8 cellular contexts compared by ENCODE assay signal in the genomic region with DNA sequence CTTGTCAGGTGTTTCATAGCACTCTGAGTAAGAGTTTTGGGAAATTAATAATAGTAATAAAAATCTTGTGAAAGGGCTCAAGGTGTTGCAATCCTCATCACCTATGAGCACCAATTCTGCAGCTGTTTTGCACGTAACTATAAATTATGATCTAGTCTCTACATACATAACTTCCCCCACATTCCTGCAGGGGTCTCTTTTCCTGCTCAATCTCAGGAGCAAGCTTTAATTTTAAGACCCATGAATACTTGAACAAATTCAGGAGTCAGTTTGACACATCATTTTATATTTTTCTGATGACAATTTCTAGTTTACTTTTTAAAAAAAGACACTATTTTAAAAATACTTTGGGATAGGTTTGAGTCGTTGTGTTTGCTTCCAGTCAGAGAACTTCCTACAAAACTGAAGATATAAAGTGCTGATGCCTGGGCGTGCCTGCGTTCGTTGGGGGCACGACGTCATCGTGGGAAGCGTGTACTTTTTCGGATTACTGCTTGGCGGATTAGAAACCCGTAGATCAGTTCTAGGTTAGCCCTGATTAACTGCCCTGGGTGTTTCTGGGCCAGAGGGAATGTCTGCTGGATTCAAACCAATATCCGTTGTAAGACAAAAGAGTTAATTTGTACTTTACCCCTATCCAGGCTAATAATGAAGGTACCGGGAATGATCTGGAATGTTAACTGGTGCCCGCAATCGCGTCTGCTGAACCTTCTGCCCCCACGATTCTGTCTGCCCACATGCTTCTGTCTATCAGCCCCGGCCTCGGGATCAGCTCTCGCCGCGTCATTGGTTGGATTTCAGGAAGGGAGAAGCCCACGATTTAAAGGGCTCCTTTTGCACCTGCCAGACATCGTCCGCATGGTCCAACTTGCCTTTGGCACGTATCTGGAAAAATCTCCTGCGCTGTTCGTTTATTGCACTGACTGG. TPM values are rescaled to one million over a fixed set of nuclear protein-coding genes. Genes with fewer than 3 reads are reported as not detected.
DNase-seq lines count a peak whose midpoint lies in the region; ATAC-seq and TF ChIP-seq lines count a peak whose summit lies in the region.

No MANE protein-coding gene starts in this region.

- TF ChIP-seq CTCF in nephron progenitor cell (IDR thresholded peaks at IDR 0.05) (peak; percentile 36), tibial nerve (IDR thresholded peaks at IDR 0.05) (peak in 2 of 5 experiments; percentile 16 to 37)

- peaks cover 18% of the 10 kb centered on the region for H3K27me3 Mint-ChIP-seq in nephron progenitor cell (ENCODE audit: low read depth, poor library complexity)

- WGBS in tibial nerve, 2 donors: 2% methylated on average over 29 of the region's 29 CpGs

- peaks cover 0 to 22% (median 5%) of the 10 kb centered on the region in 4 donors for H3K4me1 ChIP-seq in tibial nerve

- DNase-seq in EL (peak; percentile 35), HT1080 (ENCODE audit: low read depth) (peak; percentile 47), NOMO-1 treated with DMSO at 0.1 percent for 48 hours (lab: John Stamatoyannopoulos, UW; ENCODE audit: unreplicated experiment) (peak; percentile 93), activated T-cell treated with anti-CD3 and anti-CD28 coated beads for 48 hours (ENCODE audit: low read depth) (peak; percentile 22), fibroblast of peridontal ligament (ENCODE audit: extremely low read depth) (peak; percentile 42), nephron progenitor cell (peak; percentile 26), tibial nerve (ENCODE audit: low spot score in 2 of 2) (peak; percentile 18 to 20)

- no peaks in the 10 kb centered on the region for H3K9me3 Mint-ChIP-seq in nephron progenitor cell

- peak overlapping the region; percentile 96 for H3K4me3 Mint-ChIP-seq in nephron progenitor cell

- peak overlapping the region; percentile 16 for H3K27ac Mint-ChIP-seq in nephron progenitor cell

- H3K36me3 Mint-ChIP-seq in nephron progenitor cell (ENCODE audit: low read depth): peaks cover 8% of the 10 kb centered on the region

- ATAC-seq in HG02571 (IDR thresholded peaks at IDR 0.05; ENCODE audit: unreplicated experiment): no peak

- peak overlapping the region in 3 of 4 donors; percentile 8 to 57 (median 55) for H3K27ac ChIP-seq in tibial nerve

- no peaks in the 10 kb centered on the region for H3K9me3 ChIP-seq in tibial nerve

- no peaks in the 10 kb centered on the region for H3K36me3 ChIP-seq in tibial nerve

- no peaks in the 10 kb centered on the region for H3K27me3 ChIP-seq in tibial nerve

- TF ChIP-seq EP300 in tibial nerve (IDR thresholded peaks at IDR 0.05): no peak

- peaks cover 17% of the 10 kb centered on the region for H3K4me1 Mint-ChIP-seq in nephron progenitor cell

- no peak for TF ChIP-seq POLR2A in tibial nerve (IDR thresholded peaks at IDR 0.05)

- peak overlapping the region; percentile 36 to 80 (median 44) for H3K4me3 ChIP-seq in tibial nerve

RNA-seq across cellular contexts. Expression of gene E2F3, which starts 0.9 kb away (rescaled TPM):
- total RNA-seq in HT1080 (2014; rRNA removed; shearing (Covaris generic)): 5.5 and 6.7 TPM in 2 replicates
- 17.8 and 21.9 TPM in 2 replicates for polyA plus RNA-seq in HT1080 (2015; cell fraction: cytosol; rRNA removed)
- 25.9 and 27.0 TPM in 2 replicates for polyA plus RNA-seq in HT1080 (2015; cell fraction: nucleus; rRNA removed)
- total RNA-seq in tibial nerve: 1 to 10 TPM; 3.5 to 5.1 (median 4.0) TPM

Comparison
In these comparisons a context has a peak if more than half of its experiments do, and no peak if none do; other contexts are left out.
1. DNase-seq: peak in every context shown above with its lines; median percentile 93 in NOMO-1 treated with DMSO at 0.1 percent for 48 hours; 47 in HT1080; 42 in fibroblast of peridontal ligament; 35 in EL; 26 in nephron progenitor cell; 22 in activated T-cell treated with anti-CD3 and anti-CD28 coated beads for 48 hours; 19 in tibial nerve.